40 cellular contexts compared by ENCODE assay signal in genomic region chr11:29249713-29250112, GRCh38.
"Had no signal": no experiment of that assay in that cellular context is flagged by ENCODE, and none has a peak within 500 bp of the region (broad histone marks: within the 10 kb centered on the region; RNA-seq: fewer than 3 reads in every experiment).

No MANE protein-coding gene starts in this region.

- H3K27ac ChIP-seq: adrenal gland, ascending aorta, body of pancreas, brain microvascular endothelial cell, breast epithelium, cardiac muscle cell had no signal

- H3K4me3 ChIP-seq: adrenal gland, ascending aorta, body of pancreas, breast epithelium, cardiac muscle cell had no signal

- H3K4me3 Mint-ChIP-seq: activated naive CD4-positive, alpha-beta T cell treated with anti-CD3 and anti-CD28 coated beads for 36 hours; activated naive CD4-positive, alpha-beta T cell treated with anti-CD3 and anti-CD28 coated beads, Interleukin-2, amount 10 ng/mL, durations not matched to agents 7 days and 5 days; activated naive CD4-positive, alpha-beta T cell treated with anti-CD3 and anti-CD28 coated beads, Interleukin-2, amount 50 U/mL, for 24 hours; activated naive CD8-positive, alpha-beta T cell; activated naive CD8-positive, alpha-beta T cell treated with anti-CD3 and anti-CD28 coated beads for 36 hours; activated naive CD8-positive, alpha-beta T cell treated with anti-CD3 and anti-CD28 coated beads, Interleukin-2, amount 10 ng/mL, durations not matched to agents 7 days and 5 days; activated naive CD8-positive, alpha-beta T cell treated with anti-CD3 and anti-CD28 coated beads, Interleukin-2, amount 50 U/mL, for 24 hours; activated T-cell treated with anti-CD3 and anti-CD28 coated beads, Interleukin-2, amount 50 U/mL, for 24 hours; activated T-cell treated with anti-CD3 and anti-CD28 coated beads, Interleukin-2, amount 50 U/mL, for 4 hours; activated T-cell treated with anti-CD3 and anti-CD28 coated beads, Interleukin-2, amount 50 U/mL, for 72 hours; activated T-helper 1 cell treated with anti-CD3 and anti-CD28 coated beads, Interleukin-12 subunit alpha, Interleukin-12 subunit beta, Interleukin-2, Interleukin-4 antibody, amounts not matched to agents 30 ng/mL and 10 ng/mL and 1 ng/mL, durations not matched to agents 14 hours and 24 hours and 36 hours; activated T-helper 17 cell treated with anti-CD3 and anti-CD28 coated beads, Interleukin-2, amount 50 U/mL, for 72 hours; brain; central memory CD8-positive, alpha-beta T cell had no signal

- H3K27ac Mint-ChIP-seq: activated naive CD4-positive, alpha-beta T cell treated with anti-CD3 and anti-CD28 coated beads for 36 hours; activated naive CD4-positive, alpha-beta T cell treated with anti-CD3 and anti-CD28 coated beads, Interleukin-2, amount 10 ng/mL, durations not matched to agents 7 days and 5 days; activated naive CD4-positive, alpha-beta T cell treated with anti-CD3 and anti-CD28 coated beads, Interleukin-2, amount 50 U/mL, for 24 hours; activated naive CD4-positive, alpha-beta T cell treated with anti-CD3 and anti-CD28 coated beads, Interleukin-2, amount 50 U/mL, for 72 hours; activated naive CD8-positive, alpha-beta T cell; activated naive CD8-positive, alpha-beta T cell treated with anti-CD3 and anti-CD28 coated beads for 36 hours; activated naive CD8-positive, alpha-beta T cell treated with anti-CD3 and anti-CD28 coated beads, Interleukin-2, amount 10 ng/mL, durations not matched to agents 7 days and 5 days; activated naive CD8-positive, alpha-beta T cell treated with anti-CD3 and anti-CD28 coated beads, Interleukin-2, amount 50 U/mL, for 24 hours; activated T-cell treated with anti-CD3 and anti-CD28 coated beads, Interleukin-2, amount 50 U/mL, for 24 hours; activated T-cell treated with anti-CD3 and anti-CD28 coated beads, Interleukin-2, amount 50 U/mL, for 72 hours; activated T-helper 1 cell treated with anti-CD3 and anti-CD28 coated beads, Interleukin-12 subunit alpha, Interleukin-12 subunit beta, Interleukin-2, Interleukin-4 antibody, amounts not matched to agents 30 ng/mL and 10 ng/mL and 1 ng/mL, durations not matched to agents 14 hours and 24 hours and 36 hours; activated T-helper 17 cell treated with anti-CD3 and anti-CD28 coated beads, Interleukin-2, amount 50 U/mL, for 72 hours; activated T-helper 2 cell treated with anti-CD3 and anti-CD28 coated beads, Interferon-gamma antibody, Interleukin-2, Interleukin-4, amounts not matched to agents 10 μg/mL and 5 μg/mL and 100 μg/mL, durations not matched to agents 14 hours and 24 hours and 36 hours; brain had no signal

- H3K36me3 Mint-ChIP-seq: activated naive CD4-positive, alpha-beta T cell treated with anti-CD3 and anti-CD28 coated beads, Interleukin-2, amount 10 ng/mL, durations not matched to agents 7 days and 5 days; activated naive CD4-positive, alpha-beta T cell treated with anti-CD3 and anti-CD28 coated beads, Interleukin-2, amount 50 U/mL, for 24 hours; activated naive CD4-positive, alpha-beta T cell treated with anti-CD3 and anti-CD28 coated beads, Interleukin-2, amount 50 U/mL, for 72 hours; activated naive CD8-positive, alpha-beta T cell; activated naive CD8-positive, alpha-beta T cell treated with anti-CD3 and anti-CD28 coated beads for 36 hours; activated naive CD8-positive, alpha-beta T cell treated with anti-CD3 and anti-CD28 coated beads, Interleukin-2, amount 10 ng/mL, durations not matched to agents 7 days and 5 days; brain had no signal

- H3K4me1 ChIP-seq: adrenal gland, ascending aorta, body of pancreas, breast epithelium had no signal

- FAIRE-seq: bronchial epithelial cell had no signal

- H3K27me3 Mint-ChIP-seq: activated naive CD4-positive, alpha-beta T cell treated with anti-CD3 and anti-CD28 coated beads, Interleukin-2, amount 10 ng/mL, durations not matched to agents 7 days and 5 days; activated naive CD4-positive, alpha-beta T cell treated with anti-CD3 and anti-CD28 coated beads, Interleukin-2, amount 50 U/mL, for 24 hours; activated naive CD8-positive, alpha-beta T cell; activated naive CD8-positive, alpha-beta T cell treated with anti-CD3 and anti-CD28 coated beads for 36 hours; activated naive CD8-positive, alpha-beta T cell treated with anti-CD3 and anti-CD28 coated beads, Interleukin-2, amount 10 ng/mL, durations not matched to agents 7 days and 5 days; activated naive CD8-positive, alpha-beta T cell treated with anti-CD3 and anti-CD28 coated beads, Interleukin-2, amount 50 U/mL, for 24 hours; activated T-cell treated with anti-CD3 and anti-CD28 coated beads, Interleukin-2, amount 50 U/mL, for 24 hours; activated T-helper 17 cell treated with anti-CD3 and anti-CD28 coated beads, Interleukin-2, amount 50 U/mL, for 72 hours; brain; central memory CD8-positive, alpha-beta T cell had no signal

- ATAC-seq: activated naive CD4-positive, alpha-beta T cell treated with anti-CD3 and anti-CD28 coated beads, Interleukin-2, amount 50 U/mL, for 72 hours; activated naive CD8-positive, alpha-beta T cell treated with anti-CD3 and anti-CD28 coated beads, Interleukin-2, amount 50 U/mL, for 24 hours; activated T-cell treated with anti-CD3 and anti-CD28 coated beads, Interleukin-2, amount 50 U/mL, for 4 hours; activated T-cell treated with anti-CD3 and anti-CD28 coated beads, Interleukin-2, amount 50 U/mL, for 72 hours; activated T-helper 17 cell treated with anti-CD3 and anti-CD28 coated beads, Interleukin-2, amount 50 U/mL, for 72 hours; body of pancreas had no signal

- H3K4me1 Mint-ChIP-seq: activated naive CD4-positive, alpha-beta T cell treated with anti-CD3 and anti-CD28 coated beads, Interleukin-2, amount 10 ng/mL, durations not matched to agents 7 days and 5 days; activated naive CD4-positive, alpha-beta T cell treated with anti-CD3 and anti-CD28 coated beads, Interleukin-2, amount 50 U/mL, for 24 hours; activated naive CD8-positive, alpha-beta T cell treated with anti-CD3 and anti-CD28 coated beads for 36 hours; activated naive CD8-positive, alpha-beta T cell treated with anti-CD3 and anti-CD28 coated beads, Interleukin-2, amount 10 ng/mL, durations not matched to agents 7 days and 5 days; activated naive CD8-positive, alpha-beta T cell treated with anti-CD3 and anti-CD28 coated beads, Interleukin-2, amount 50 U/mL, for 24 hours; activated T-helper 17 cell treated with anti-CD3 and anti-CD28 coated beads, Interleukin-2, amount 50 U/mL, for 72 hours; brain; central memory CD8-positive, alpha-beta T cell had no signal

- H3K9me3 Mint-ChIP-seq: brain had no signal

- DNase-seq: activated effector memory CD4-positive, alpha-beta T cell treated with anti-CD3 and anti-CD28 coated beads, Interleukin-2, amount 50 U/mL, for 16 hours; activated effector memory CD4-positive, alpha-beta T cell treated with Interleukin-2 at 50 U/mL for 16 hours; activated gamma-delta T cell; activated gamma-delta T cell treated with Interleukin-2 at 50 U/mL for 16 hours; activated naive CD4-positive, alpha-beta T cell; activated naive CD4-positive, alpha-beta T cell treated with anti-CD3 and anti-CD28 coated beads for 36 hours; activated naive CD4-positive, alpha-beta T cell treated with anti-CD3 and anti-CD28 coated beads, Interleukin-2, amount 10 ng/mL, durations not matched to agents 7 days and 5 days; activated naive CD4-positive, alpha-beta T cell treated with anti-CD3 and anti-CD28 coated beads, Interleukin-2, amount 50 U/mL, for 16 hours; activated naive CD4-positive, alpha-beta T cell treated with Interleukin-2 at 50 U/mL for 16 hours; activated naive CD8-positive, alpha-beta T cell treated with anti-CD3 and anti-CD28 coated beads for 36 hours; activated naive CD8-positive, alpha-beta T cell treated with anti-CD3 and anti-CD28 coated beads, Interleukin-2, amount 10 ng/mL, durations not matched to agents 7 days and 5 days; activated naive CD8-positive, alpha-beta T cell treated with anti-CD3 and anti-CD28 coated beads, Interleukin-2, amount 50 U/mL, for 24 hours; activated T-cell treated with anti-CD3 and anti-CD28 coated beads for 4 hours; activated T-cell treated with anti-CD3 and anti-CD28 coated beads, Interleukin-2, amount 50 U/mL, for 1 hour; activated T-cell treated with anti-CD3 and anti-CD28 coated beads, Interleukin-2, amount 50 U/mL, for 24 hours; activated T-cell treated with anti-CD3 and anti-CD28 coated beads, Interleukin-2, amount 50 U/mL, for 4 hours; activated T-cell treated with anti-CD3 and anti-CD28 coated beads, Interleukin-2, amount 50 U/mL, for 48 hours; activated T-cell treated with anti-CD3 and anti-CD28 coated beads, Interleukin-2, amount 50 U/mL, for 72 hours; adrenal gland; amniotic stem cell; amygdala; anterior cingulate cortex; aorta; body of pancreas; brain microvascular endothelial cell; caudate nucleus; central memory CD4-positive, alpha-beta T cell; cerebellar nuclear complex had no signal

- H3K27me3 ChIP-seq: adrenal gland, ascending aorta, body of pancreas, brain microvascular endothelial cell, breast epithelium, cardiac muscle cell had no signal

- H3K36me3 ChIP-seq: adrenal gland, ascending aorta, brain microvascular endothelial cell, breast epithelium, cardiac muscle cell had no signal

- H3K9me3 ChIP-seq: adrenal gland, ascending aorta, body of pancreas, breast epithelium had no signal
